In the genomic region with DNA sequence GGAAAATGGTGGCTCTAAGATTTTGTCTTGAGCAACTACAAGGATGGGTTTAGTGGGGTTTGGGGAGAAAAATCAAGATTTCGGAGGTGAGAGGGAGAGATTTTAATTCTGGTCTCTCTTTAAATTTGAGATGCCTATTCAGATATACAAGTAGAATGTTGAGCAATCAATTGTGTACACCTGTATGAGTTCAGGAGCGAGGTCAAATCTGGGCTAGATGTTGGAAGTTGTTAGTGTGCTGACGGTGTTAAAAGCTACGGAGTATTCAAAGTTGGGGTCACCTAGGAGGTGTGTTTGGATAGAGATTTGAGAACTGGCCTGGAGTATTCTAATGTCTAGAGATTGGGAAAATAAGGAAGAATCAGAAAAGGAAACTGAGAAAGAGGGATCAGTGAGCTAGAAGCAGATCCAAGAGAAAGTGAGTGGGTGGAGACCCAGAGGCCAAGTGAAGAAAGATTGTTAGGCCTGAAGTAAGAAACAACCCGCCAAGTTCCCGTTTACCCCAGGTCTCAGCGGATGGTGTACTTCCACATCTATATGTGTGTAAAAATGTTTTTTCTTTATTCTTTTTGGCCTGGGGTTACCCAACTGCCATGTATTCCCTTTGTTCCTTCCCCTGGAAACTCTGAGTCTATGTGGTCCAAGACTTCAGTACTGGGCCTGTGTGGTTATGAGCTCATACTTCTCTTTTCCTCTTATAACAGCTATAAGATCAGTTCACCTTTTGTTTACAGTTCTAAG, we compare ENCODE assay signal across 19 cellular contexts. TPM values are rescaled to one million over a fixed set of nuclear protein-coding genes. Genes with fewer than 3 reads are reported as not detected.
DNase-seq lines count a peak whose midpoint lies in the region; ATAC-seq, FAIRE-seq and TF ChIP-seq lines count a peak whose summit lies in the region.
"Had no signal": no experiment of that assay in that cellular context is flagged by ENCODE, and none has a peak within 500 bp of the region (broad histone marks: within the 10 kb centered on the region; RNA-seq: fewer than 3 reads in every experiment).

No MANE protein-coding gene starts in this region.

- no peak for FAIRE-seq in HepG2 (lab: Jason Lieb, UNC)

- H3K9me3 Mint-ChIP-seq in activated naive CD8-positive, alpha-beta T cell treated with anti-CD3 and anti-CD28 coated beads, Interleukin-2, amount 50 U/mL, for 24 hours = no peaks in the 10 kb centered on the region
- H3K9me3 Mint-ChIP-seq in activated naive CD8-positive, alpha-beta T cell treated with anti-CD3 and anti-CD28 coated beads for 36 hours = no peaks in the 10 kb centered on the region
- H3K9me3 Mint-ChIP-seq: neural progenitor cell had no signal

- H3K4me1 Mint-ChIP-seq in activated naive CD8-positive, alpha-beta T cell treated with anti-CD3 and anti-CD28 coated beads, Interleukin-2, amount 50 U/mL, for 24 hours = peaks cover 21% of the 10 kb centered on the region
- H3K4me1 Mint-ChIP-seq in activated naive CD8-positive, alpha-beta T cell treated with anti-CD3 and anti-CD28 coated beads for 36 hours = peaks cover 19% of the 10 kb centered on the region

- no peak overlapping the region for H2AFZ ChIP-seq in HepG2 (ENCODE audit: low read length)
- H2AFZ ChIP-seq: neural progenitor cell had no signal

- no peaks in the 10 kb centered on the region for H3K27me3 Mint-ChIP-seq in activated naive CD8-positive, alpha-beta T cell treated with anti-CD3 and anti-CD28 coated beads, Interleukin-2, amount 50 U/mL, for 24 hours
- no peaks in the 10 kb centered on the region for H3K27me3 Mint-ChIP-seq in activated naive CD8-positive, alpha-beta T cell treated with anti-CD3 and anti-CD28 coated beads for 36 hours

- H3K36me3 ChIP-seq in HepG2 (replicated peaks in 1 of 2; ENCODE audit: control insufficient read depth in 1 of 2, insufficient read depth in 2 of 2, low read length in 2 of 2) = no peaks in the 10 kb centered on the region
- no peaks in the 10 kb centered on the region for H3K36me3 ChIP-seq in upper lobe of right lung
- H3K36me3 ChIP-seq: neural progenitor cell, spleen, suprapubic skin had no signal

- no peaks in the 10 kb centered on the region for H4K20me1 ChIP-seq in HepG2 (ENCODE audit: insufficient read depth, low read length)

- no peak for DNase-seq in activated naive CD8-positive, alpha-beta T cell treated with anti-CD3 and anti-CD28 coated beads, Interleukin-2, amount 50 U/mL, for 24 hours
- no peak for DNase-seq in activated naive CD8-positive, alpha-beta T cell treated with anti-CD3 and anti-CD28 coated beads for 36 hours
- DNase-seq in SKM-1 (lab: John Stamatoyannopoulos, UW; ENCODE audit: unreplicated experiment) (peak; percentile 78), HepG2 (ENCODE audit: low spot score) (no peak), upper lobe of right lung (no peak), NCI-H524 (lab: John Stamatoyannopoulos, UW) (no peak)
- DNase-seq: activated gamma-delta T cell, caudate nucleus, DMS153, foreskin keratinocyte, NCI-H1092, NCI-H526, spleen, T1000 had no signal

- no peak for TF ChIP-seq POLR2A in HepG2 (IDR thresholded peaks at IDR 0.05; ENCODE audit: insufficient read depth in 1 of 2, low read depth in 2 of 2, low read length in 2 of 2)

- H3K79me2 ChIP-seq in HepG2 (ENCODE audit: insufficient read depth, low read length) = no peaks in the 10 kb centered on the region

- TF ChIP-seq RAD21 in HepG2 (CRISPR knock-in tag; IDR thresholded peaks at IDR 0.05) = no peak

- peak overlapping the region; percentile 5 for H3K27ac Mint-ChIP-seq in activated naive CD8-positive, alpha-beta T cell treated with anti-CD3 and anti-CD28 coated beads, Interleukin-2, amount 50 U/mL, for 24 hours
- no peak overlapping the region for H3K27ac Mint-ChIP-seq in activated naive CD8-positive, alpha-beta T cell treated with anti-CD3 and anti-CD28 coated beads for 36 hours
- H3K27ac Mint-ChIP-seq: neural progenitor cell had no signal

- H3K9me3 ChIP-seq in HepG2 (ENCODE audit: low read length) = no peaks in the 10 kb centered on the region
- H3K9me3 ChIP-seq in upper lobe of right lung = no peaks in the 10 kb centered on the region
- H3K9me3 ChIP-seq: spleen, suprapubic skin had no signal

- CTCF ChIA-PET in HepG2 (lab: Yijun Ruan, JAX; ENCODE audit: low intra/inter-chr PET ratio, low total read pairs) = no interaction called here

- TF ChIP-seq EP300 in HepG2 (IDR thresholded peaks at IDR 0.05; ENCODE audit: low read depth in 2 of 2, low read length in 2 of 2) (no peak), HepG2 (CRISPR knock-in tag; IDR thresholded peaks at IDR 0.05; ENCODE audit: borderline replicate concordance) (no peak)

- H3K36me3 Mint-ChIP-seq in activated naive CD8-positive, alpha-beta T cell treated with anti-CD3 and anti-CD28 coated beads, Interleukin-2, amount 50 U/mL, for 24 hours (ENCODE audit: low read depth) = no peaks in the 10 kb centered on the region
- H3K36me3 Mint-ChIP-seq in activated naive CD8-positive, alpha-beta T cell treated with anti-CD3 and anti-CD28 coated beads for 36 hours = no peaks in the 10 kb centered on the region
- H3K36me3 Mint-ChIP-seq: neural progenitor cell had no signal

- no TSS peak for BruUV-seq in HepG2 (replicated peaks; lab: Mats Ljungman, UMichigan)

- H3K4me1 ChIP-seq in HepG2 (ENCODE audit: insufficient read depth, low read length) (peaks cover 14% of the 10 kb centered on the region), upper lobe of right lung (peaks cover 7% of the 10 kb centered on the region)
- H3K4me1 ChIP-seq: foreskin keratinocyte, neural progenitor cell had no signal

- ATAC-seq in activated naive CD8-positive, alpha-beta T cell treated with anti-CD3 and anti-CD28 coated beads, Interleukin-2, amount 50 U/mL, for 24 hours = peak; percentile 95
- ATAC-seq in HepG2 (no peak), upper lobe of right lung (peak; percentile 87), HG02870 (IDR thresholded peaks at IDR 0.05; ENCODE audit: unreplicated experiment) (no peak), GM19351 (IDR thresholded peaks at IDR 0.05; ENCODE audit: unreplicated experiment) (no peak)
- ATAC-seq: foreskin keratinocyte had no signal

- 46% methylated on average over 7 of the region's 7 CpGs for WGBS in HepG2 (ENCODE audit: low lambda C conversion rate)

- H3K27me3 ChIP-seq in HepG2 (ENCODE audit: control insufficient read depth in 1 of 2, insufficient read depth in 2 of 2, low read length in 2 of 2) (peaks cover 0 to 3% of the 10 kb centered on the region in 2 experiments; a peak in 1 of 5 replicates), upper lobe of right lung (no peaks in the 10 kb centered on the region)
- H3K27me3 ChIP-seq: foreskin keratinocyte, neural progenitor cell, spleen, suprapubic skin had no signal

- in situ Hi-C loops in HepG2 (cut with HindIII; ENCODE audit: extremely low pct_ligation_motif_present, low pct_unique_long_range_greater_than_20kb) = no loop called here

- H3K27ac ChIP-seq in HepG2 (ENCODE audit: extremely low read length, insufficient read depth, low read length) = no peak overlapping the region
- H3K27ac ChIP-seq in upper lobe of right lung = no peak overlapping the region
- H3K27ac ChIP-seq: C4-2B, foreskin keratinocyte, neural progenitor cell, suprapubic skin had no signal

- POLR2A ChIA-PET in HepG2 (lab: Yijun Ruan, JAX) = no interaction called here

- intact Hi-C loops in HepG2 (cut with micrococcal nuclease; ENCODE audit: unreplicated experiment) = no loop called here
- intact Hi-C loops in upper lobe of right lung (cut with DNase I) = no loop called here

- TF ChIP-seq CTCF in HepG2 (CRISPR knock-in tag; IDR thresholded peaks at IDR 0.05) = no peak
- TF ChIP-seq CTCF in upper lobe of right lung (IDR thresholded peaks at IDR 0.05) = no peak

- no peak overlapping the region for H3K9ac ChIP-seq in HepG2 (ENCODE audit: insufficient read depth, low read depth, low read length)
- H3K9ac ChIP-seq: neural progenitor cell had no signal

- H3K4me3 ChIP-seq in HepG2 (replicated peaks in 1 of 3; ENCODE audit: insufficient read depth in 1 of 3, low read depth in 2 of 3, low read length in 3 of 3) = no peak overlapping the region
- H3K4me3 ChIP-seq in upper lobe of right lung = no peak overlapping the region
- H3K4me3 ChIP-seq: neural progenitor cell, spleen, suprapubic skin had no signal

- no peak overlapping the region for H3K4me3 Mint-ChIP-seq in activated naive CD8-positive, alpha-beta T cell treated with anti-CD3 and anti-CD28 coated beads, Interleukin-2, amount 50 U/mL, for 24 hours
- no peak overlapping the region for H3K4me3 Mint-ChIP-seq in activated naive CD8-positive, alpha-beta T cell treated with anti-CD3 and anti-CD28 coated beads for 36 hours
- H3K4me3 Mint-ChIP-seq: neural progenitor cell had no signal

- H3K4me2 ChIP-seq in HepG2 (ENCODE audit: low read depth, low read length) = no peak overlapping the region
- H3K4me2 ChIP-seq: neural progenitor cell had no signal

TF ChIP-seq in HepG2, 621 proteins besides CTCF, POLR2A, EP300 and RAD21 (continues in another document):
- no peak for TF ChIP-seq ZSCAN21 (CRISPR knock-in tag; IDR thresholded peaks at IDR 0.05; ENCODE audit: borderline replicate concordance)
- TF ChIP-seq CEBPB (IDR thresholded peaks at IDR 0.05; ENCODE audit: borderline replicate concordance, low read depth, low read length) = 0 out of 2 replicates have a peak, but pooled peaks have one; percentile 40

RNA-seq across cellular contexts. Expression of a gene that starts 11.9 kb away (rescaled TPM):
- total RNA-seq in activated naive CD8-positive, alpha-beta T cell treated with anti-CD3 and anti-CD28 coated beads for 36 hours = 10 to 100 TPM; 10.2 to 11.0 TPM
- total RNA-seq in HepG2 (2016; rRNA removed; fragmentation: Illumina TruSeq; extraction: Trizol) (11.9 and 18.2 TPM in 2 replicates), upper lobe of right lung (35.4 TPM)
- 19.7 and 23.1 TPM in 2 replicates for total RNA-seq in HepG2 (2016; cell fraction: cytosol; rRNA removed; fragmentation: Illumina TruSeq; extraction: Trizol; ENCODE audit: low read depth)
- total RNA-seq in HepG2 (2016; cell fraction: insoluble cytoplasmic fraction; rRNA removed; fragmentation: Illumina TruSeq; extraction: Trizol) = 13.7 and 16.7 TPM in 2 replicates
- 6.8 and 8.5 TPM in 2 replicates for total RNA-seq in HepG2 (2016; cell fraction: membrane; rRNA removed; fragmentation: Illumina TruSeq; extraction: Trizol)
- 81.5 and 87.1 TPM in 2 replicates for total RNA-seq in HepG2 (2016; cell fraction: nucleus; rRNA removed; fragmentation: Illumina TruSeq; extraction: Trizol)
- 9.1 and 9.6 TPM in 2 replicates for polyA plus RNA-seq in HepG2 (2011; rRNA removed)
- polyA plus RNA-seq in HepG2 (2011; cell fraction: cytosol; rRNA removed) = 2.5 and 2.7 TPM in 2 replicates
- polyA plus RNA-seq in HepG2 (2011; cell fraction: nucleus; rRNA removed) = 27.9 and 47.7 TPM in 2 replicates
- polyA plus RNA-seq in HepG2 (2012) = 8.8 and 10.3 TPM in 2 replicates
- polyA plus RNA-seq in HepG2 (2016; cell fraction: cytosol; fragmentation: Illumina TruSeq; extraction: Trizol; ENCODE audit: low read depth) = 0.63 and 0.71 TPM in 2 replicates
- polyA plus RNA-seq in HepG2 (2016; cell fraction: insoluble cytoplasmic fraction; fragmentation: Illumina TruSeq; extraction: Trizol; ENCODE audit: low read depth) = 8.9 and 9.9 TPM in 2 replicates
- polyA plus RNA-seq in HepG2 (2016; cell fraction: membrane; fragmentation: Illumina TruSeq; extraction: Trizol; ENCODE audit: low read depth) = 1.4 and 1.7 TPM in 2 replicates
- polyA plus RNA-seq in HepG2 (2016; cell fraction: nucleus; fragmentation: Illumina TruSeq; extraction: Trizol; ENCODE audit: insufficient read depth, low read depth) = 34.1 and 38.4 TPM in 2 replicates
- polyA minus RNA-seq in HepG2 (2011; rRNA and poly(A)+ RNA removed; ENCODE audit: low replicate concordance) = 7.2 and 23.4 TPM in 2 replicates
- 6.4 TPM in 2 replicates for polyA minus RNA-seq in HepG2 (2011; cell fraction: cytosol; rRNA and poly(A)+ RNA removed)
- polyA minus RNA-seq in HepG2 (2011; cell fraction: nucleus; rRNA and poly(A)+ RNA removed) = 87.8 and 98.5 TPM in 2 replicates

Comparison
In these comparisons a context has a peak if more than half of its experiments do, and no peak if none do; other contexts are left out.
1. ATAC-seq: peak in activated naive CD8-positive, alpha-beta T cell treated with anti-CD3 and anti-CD28 coated beads, Interleukin-2, amount 50 U/mL, for 24 hours (single experiment) and upper lobe of right lung (single experiment); none in HepG2 (single experiment), HG02870 (single experiment) and GM19351 (single experiment).